In the genomic region with DNA sequence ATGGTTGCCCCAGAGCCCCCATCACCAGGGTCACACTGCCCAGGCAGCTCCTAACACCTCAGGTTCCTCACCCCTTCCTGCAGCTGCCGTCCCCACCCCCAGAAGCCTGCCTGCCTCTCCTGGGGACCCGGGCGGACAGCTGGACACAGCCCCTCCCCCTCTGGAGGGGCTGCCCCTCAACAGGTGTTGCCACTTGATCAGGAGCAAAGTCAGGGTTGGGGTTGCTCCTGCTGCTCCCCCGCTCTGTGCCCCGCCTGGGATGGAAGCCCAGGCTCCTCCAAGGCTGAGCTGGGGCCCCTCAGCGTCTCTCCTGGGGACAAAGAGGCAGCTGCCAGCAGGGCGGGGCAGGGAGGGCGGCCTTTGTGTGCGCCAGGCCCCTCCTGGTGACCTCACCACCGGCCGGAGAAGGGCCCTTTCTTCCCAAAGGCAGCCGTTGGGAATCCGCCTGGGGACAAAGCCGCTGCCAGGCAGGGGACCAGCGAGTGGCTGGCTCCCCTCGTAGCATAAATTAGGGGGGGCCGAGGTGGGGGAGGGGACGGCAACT, we compare ENCODE assay signal across 10 cellular contexts. TPM values are rescaled to one million over a fixed set of nuclear protein-coding genes. Genes with fewer than 3 reads are reported as not detected.
DNase-seq lines count a peak whose midpoint lies in the region; ATAC-seq and TF ChIP-seq lines count a peak whose summit lies in the region.
"Had no signal": no experiment of that assay in that cellular context is flagged by ENCODE, and none has a peak within 500 bp of the region (broad histone marks: within the 10 kb centered on the region; RNA-seq: fewer than 3 reads in every experiment).

No MANE protein-coding gene starts in this region.

- peaks cover 16% of the 10 kb centered on the region for H3K4me1 ChIP-seq in HAP-1
- H3K4me1 ChIP-seq in RWPE2 (ENCODE audit: insufficient read depth, poor library complexity, severe bottlenecking) = peaks cover 29% of the 10 kb centered on the region
- peaks cover 0 to 51% (median 20%) of the 10 kb centered on the region in 6 donors for H3K4me1 ChIP-seq in spleen

- 42 to 51% (median 51%) methylated on average over 10 to 18 of the region's 18 CpGs for WGBS in spleen, 5 donors

- ATAC-seq in RWPE2 (ENCODE audit: low read depth) (no peak), HG03025 (IDR thresholded peaks at IDR 0.05; ENCODE audit: low FRiP score, unreplicated experiment) (no peak), HG03095 (IDR thresholded peaks at IDR 0.05; ENCODE audit: unreplicated experiment) (no peak), GM18868 (IDR thresholded peaks at IDR 0.05; ENCODE audit: unreplicated experiment) (no peak)
- ATAC-seq: naive thymus-derived CD4-positive, alpha-beta T cell; stimulated activated naive B cell treated with anti-CD40 and anti-IgM and Interleukin-4, amounts not matched to agents 10 μg/mL and 1 μg/mL and 100 μg/mL, for 72 hours had no signal

- no peaks in the 10 kb centered on the region for H3K9me3 ChIP-seq in HAP-1
- H3K9me3 ChIP-seq in RWPE2 (ENCODE audit: severe bottlenecking) = no peaks in the 10 kb centered on the region
- no peaks in the 10 kb centered on the region for H3K9me3 ChIP-seq in iPS-18c (ENCODE audit: control insufficient read depth, insufficient read depth, low read length)
- no peaks in the 10 kb centered on the region for H3K9me3 ChIP-seq in spleen

- no peak overlapping the region for H3K4me3 ChIP-seq in HAP-1
- no peak overlapping the region for H3K4me3 ChIP-seq in RWPE2 (ENCODE audit: severe bottlenecking)
- H3K4me3 ChIP-seq in iPS-18c (ENCODE audit: insufficient read depth, low read depth, low read length) = peak overlapping the region; percentile 15; the same call in 1 of the 2 replicates
- no peak overlapping the region for H3K4me3 ChIP-seq in spleen

- H3K36me3 ChIP-seq in HAP-1 (replicated peaks) (no peaks in the 10 kb centered on the region), RWPE2 (ENCODE audit: low read depth) (no peaks in the 10 kb centered on the region), spleen (no peaks in the 10 kb centered on the region)

- peak overlapping the region; percentile 94 for H3K27ac ChIP-seq in RWPE2 (ENCODE audit: poor library complexity, severe bottlenecking)
- no peak overlapping the region for H3K27ac ChIP-seq in spleen

- TF ChIP-seq CTCF in RWPE2 (IDR thresholded peaks at IDR 0.05; ENCODE audit: poor library complexity, severe bottlenecking) (no peak), spleen (IDR thresholded peaks at IDR 0.05 in 8 of 11, conservative IDR thresholded peaks at IDR 0.05 in 3 of 11) (no peak)

- H3K27me3 ChIP-seq in HAP-1 (ENCODE audit: low read depth) (no peaks in the 10 kb centered on the region), RWPE2 (ENCODE audit: insufficient read depth, poor library complexity, severe bottlenecking) (no peaks in the 10 kb centered on the region), spleen (replicated peaks in 1 of 7) (peaks cover 0 to 68% (median 5%) of the 10 kb centered on the region in 7 donors)

- no peak for TF ChIP-seq POLR2A in spleen (IDR thresholded peaks at IDR 0.05)

- peak; percentile 70 to 88 for DNase-seq in HAP-1 (ENCODE audit: low spot score in 2 of 2)
- no peak for DNase-seq in RWPE2 (ENCODE audit: low spot score)
- peak; percentile 68 for DNase-seq in spleen
- DNase-seq in GDM1 (lab: John Stamatoyannopoulos, UW) = no peak
- DNase-seq: naive thymus-derived CD4-positive, alpha-beta T cell; stimulated activated naive B cell treated with anti-CD40 and anti-IgM and Interleukin-4, amounts not matched to agents 10 μg/mL and 1 μg/mL and 100 μg/mL, for 72 hours had no signal

- in situ Hi-C loops in HAP-1 (cut with MboI; ENCODE audit: low sequenced_read_pairs) = no loop called here

- intact Hi-C loops in spleen (cut with DNase I; ENCODE audit: low total_unique reads) = no loop called here

RNA-seq across cellular contexts. Expression of a gene that starts 13.6 kb away (rescaled TPM):
- total RNA-seq in spleen = 10 to 100 TPM in 1 of 7 donors, 1 to 10 TPM in 6; 8.0 to 11.3 (median 9.5) TPM
- polyA plus RNA-seq in spleen = 10 to 100 TPM in 2 of 3 donors, 1 to 10 TPM in 1; 8.6 to 14.2 (median 11.1) TPM

RNA-seq across cellular contexts. Expression of a gene that starts 19.8 kb away (rescaled TPM):
- total RNA-seq in spleen = 10 to 100 TPM; 29.2 to 42.5 (median 32.5) TPM
- polyA plus RNA-seq in spleen = 10 to 100 TPM in 1 of 3 donors, 1 to 10 TPM in 2; 9.3 to 16.0 (median 9.9) TPM

RNA-seq across cellular contexts. Expression of a gene that starts 20.0 kb away (rescaled TPM):
- 10 to 100 TPM in 4 of 7 donors, 1 to 10 TPM in 3; 8.0 to 22.6 (median 10.8) TPM for total RNA-seq in spleen
- 10 to 100 TPM; 14.3 to 28.4 (median 20.6) TPM for polyA plus RNA-seq in spleen

RNA-seq across cellular contexts. Expression of a gene that starts 20.1 kb away (rescaled TPM):
- total RNA-seq in spleen = 10 to 100 TPM; 15.2 to 26.0 (median 20.4) TPM
- polyA plus RNA-seq in spleen = 10 to 100 TPM; 34.1 to 39.5 (median 38.9) TPM

Comparison
In these comparisons a context has a peak if more than half of its experiments do, and no peak if none do; other contexts are left out.
1. DNase-seq: peak in HAP-1 (2 of 2) and spleen (single experiment); none in RWPE2 (single experiment) and GDM1 (single experiment).